9 cellular contexts compared by ENCODE assay signal in genomic region chr11:47378011-47378835, GRCh38. TPM values are rescaled to one million over a fixed set of nuclear protein-coding genes. Genes with fewer than 3 reads are reported as not detected.
DNase-seq lines count a peak whose midpoint lies in the region; ATAC-seq and TF ChIP-seq lines count a peak whose summit lies in the region.
"Had no signal": no experiment of that assay in that cellular context is flagged by ENCODE, and none has a peak within 500 bp of the region (broad histone marks: within the 10 kb centered on the region; RNA-seq: fewer than 3 reads in every experiment).

SPI1 (minus strand) TSS chr11:47378547; CDS start chr11:47378353, 194 bp downstream.

- H3K36me3 ChIP-seq in colonic mucosa, result no peaks in the 10 kb centered on the region
- H3K36me3 ChIP-seq in parathyroid adenoma (ENCODE audit: control insufficient read depth, insufficient read depth, low read length), result no peaks in the 10 kb centered on the region

- peak; percentile 75 for ATAC-seq in GM21381 (IDR thresholded peaks at IDR 0.05; ENCODE audit: unreplicated experiment)
- ATAC-seq in HG03565 (IDR thresholded peaks at IDR 0.05; ENCODE audit: unreplicated experiment), result peak; percentile 72

- H3K4me1 ChIP-seq in colonic mucosa (no peaks in the 10 kb centered on the region), parathyroid adenoma (no peaks in the 10 kb centered on the region)

- H3K79me2 ChIP-seq in parathyroid adenoma, result no peaks in the 10 kb centered on the region

- H2AFZ ChIP-seq in parathyroid adenoma, result no peak within 1 kb of the TSS

- intact Hi-C loops in colonic mucosa (cut with DNase I), result loop anchor here (5.0 to 10.0 kb wide), 2 partner anchors 74 to 477 kb away; no protein-coding TSS in a partner anchor

- DNase-seq in D341Med (ENCODE audit: low spot score) (peak; percentile 17), colonic mucosa (peak; percentile 49), SK-N-DZ (ENCODE audit: low spot score) (no peak), HFFc6 (no peak), progenitor cell of endocrine pancreas (ENCODE audit: low spot score, unreplicated experiment) (no peak)

- no peaks in the 10 kb centered on the region for H3K27me3 ChIP-seq in colonic mucosa
- H3K27me3 ChIP-seq in parathyroid adenoma (ENCODE audit: control insufficient read depth, insufficient read depth, low read length), result no peaks in the 10 kb centered on the region

- no peak within 1 kb of the TSS for H3K4me2 ChIP-seq in parathyroid adenoma (ENCODE audit: low read length)

- H3K9me3 ChIP-seq in colonic mucosa, result no peaks in the 10 kb centered on the region
- H3K9me3 ChIP-seq in parathyroid adenoma (ENCODE audit: control insufficient read depth, low read length), result no peaks in the 10 kb centered on the region

- H3K4me1 Mint-ChIP-seq in HFFc6 (ENCODE audit: low read depth) (peaks cover 13% of the 10 kb centered on the region), progenitor cell of endocrine pancreas (ENCODE audit: low read depth) (no peaks in the 10 kb centered on the region)
- H3K4me1 Mint-ChIP-seq: nephron had no signal

- H3K9ac ChIP-seq in colonic mucosa (ENCODE audit: low read depth in 2 of 2, low read length in 2 of 2) (peak within 1 kb of the TSS; percentile 31 to 68), parathyroid adenoma (no peak within 1 kb of the TSS)

- peak within 1 kb of the TSS; percentile 55 for H3K27ac ChIP-seq in colonic mucosa
- H3K27ac ChIP-seq in parathyroid adenoma, result peak within 1 kb of the TSS; percentile 24

- peaks cover 3% of the 10 kb centered on the region for H3K27me3 Mint-ChIP-seq in HFFc6 (ENCODE audit: insufficient read depth)
- H3K27me3 Mint-ChIP-seq in progenitor cell of endocrine pancreas, result peaks cover 4% of the 10 kb centered on the region

- no peaks in the 10 kb centered on the region for H3K9me3 Mint-ChIP-seq in HFFc6
- H3K9me3 Mint-ChIP-seq in progenitor cell of endocrine pancreas (ENCODE audit: low read depth), result no peaks in the 10 kb centered on the region
- H3K9me3 Mint-ChIP-seq: nephron had no signal

- H3K4me3 ChIP-seq in colonic mucosa (peak within 1 kb of the TSS; percentile 30), parathyroid adenoma (ENCODE audit: low read depth, low read length) (no peak within 1 kb of the TSS)

- no peak within 1 kb of the TSS for H3K27ac Mint-ChIP-seq in HFFc6
- no peak within 1 kb of the TSS for H3K27ac Mint-ChIP-seq in progenitor cell of endocrine pancreas
- H3K27ac Mint-ChIP-seq: nephron had no signal

- H3K4me3 Mint-ChIP-seq in HFFc6, result no peak within 1 kb of the TSS
- no peak within 1 kb of the TSS for H3K4me3 Mint-ChIP-seq in progenitor cell of endocrine pancreas (ENCODE audit: low read depth)
- H3K4me3 Mint-ChIP-seq: nephron had no signal

- H3K36me3 Mint-ChIP-seq in HFFc6 (ENCODE audit: low read depth) (no peaks in the 10 kb centered on the region), progenitor cell of endocrine pancreas (ENCODE audit: insufficient read depth) (no peaks in the 10 kb centered on the region)

- no peak for TF ChIP-seq CTCF in colonic mucosa (IDR thresholded peaks at IDR 0.05)
- no peak for TF ChIP-seq CTCF in parathyroid adenoma (IDR thresholded peaks at IDR 0.05)
- no peak for TF ChIP-seq CTCF in HFFc6 (IDR thresholded peaks at IDR 0.05)
- TF ChIP-seq CTCF in progenitor cell of endocrine pancreas (IDR thresholded peaks at IDR 0.05; ENCODE audit: unreplicated experiment), result no peak

RNA-seq across cellular contexts. Expression of gene SPI1, which starts in this region (rescaled TPM):
- total RNA-seq in colonic mucosa, result 10 to 100 TPM in 1 of 2 donors, 1 to 10 TPM in 1; 4.7 to 11.9 TPM
- 0.29 and 0.31 TPM in 2 replicates for polyA plus RNA-seq in SK-N-DZ (2014; cell fraction: cytosol; rRNA removed)
- not detected in 2 replicates for polyA plus RNA-seq in SK-N-DZ (2014; cell fraction: nucleus; rRNA removed)
- not detected for total RNA-seq in HFFc6 (2021; fragmentation: NEBNext Ultra II Directional; extraction: Animal tissue kit (Norgen Biotek cat#: 25700))
- not detected in 2 replicates for total RNA-seq in progenitor cell of endocrine pancreas

Comparison
In these comparisons a context has a peak if more than half of its experiments do, and no peak if none do; other contexts are left out.
1. DNase-seq: peak in D341Med (single experiment) and colonic mucosa (single experiment); none in SK-N-DZ (single experiment), HFFc6 (single experiment) and progenitor cell of endocrine pancreas (single experiment).